Comparison of ENCODE assay signal across 8 cellular contexts in the genomic region with DNA sequence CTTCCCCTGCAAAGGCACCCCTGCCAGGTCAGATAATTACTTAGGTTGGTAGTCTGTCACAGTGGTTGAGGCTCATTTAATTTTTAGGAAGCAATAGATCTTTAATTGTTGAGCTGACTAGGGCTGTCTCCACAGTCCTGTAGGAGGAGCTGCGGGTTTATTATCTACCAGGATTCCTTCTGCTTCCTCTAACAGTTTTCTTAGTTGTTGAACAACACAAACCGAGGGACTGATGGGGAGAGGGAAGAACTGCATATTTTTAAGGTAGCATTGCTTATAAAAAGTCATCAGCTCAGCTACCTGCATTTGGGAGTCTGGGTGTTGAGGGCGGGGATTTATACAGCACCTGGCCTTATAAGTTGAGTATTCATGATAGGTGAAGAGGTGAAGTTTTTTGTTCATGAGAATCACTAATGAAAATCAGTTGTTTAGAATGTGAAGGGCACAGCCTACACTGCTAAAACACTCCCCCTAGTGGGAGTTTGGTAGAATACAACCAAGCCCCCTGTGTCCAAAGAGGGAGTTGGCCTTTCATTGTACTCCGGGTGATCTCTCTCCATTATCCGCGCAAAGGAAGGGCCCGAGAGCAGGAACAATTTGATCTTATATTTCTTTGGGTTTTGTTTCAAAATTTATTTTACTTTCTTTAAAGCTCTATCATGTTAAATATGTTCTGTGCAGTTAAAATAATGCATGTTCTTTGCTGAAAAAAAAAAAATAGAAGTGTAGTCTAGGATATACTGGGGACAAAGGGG.
DNase-seq lines count a peak whose midpoint lies in the region; ATAC-seq and TF ChIP-seq lines count a peak whose summit lies in the region.

No MANE protein-coding gene starts in this region.

- H3K9ac ChIP-seq in HUES6 (ENCODE audit: low read length): peak overlapping the region; percentile 14
- no peak overlapping the region for H3K9ac ChIP-seq in OCI-LY3 (ENCODE audit: low read length)

- no peaks in the 10 kb centered on the region for H3K36me3 Mint-ChIP-seq in activated naive CD4-positive, alpha-beta T cell treated with anti-CD3 and anti-CD28 coated beads, Interleukin-2, amount 50 U/mL, for 24 hours
- H3K36me3 Mint-ChIP-seq in glutamatergic neuron (ENCODE audit: unreplicated experiment): no peaks in the 10 kb centered on the region
- H3K36me3 Mint-ChIP-seq in progenitor cell of endocrine pancreas (ENCODE audit: insufficient read depth): peaks cover 10% of the 10 kb centered on the region

- H4K20me1 ChIP-seq in OCI-LY3 (ENCODE audit: insufficient read depth, low read length): peaks cover 17% of the 10 kb centered on the region; the same call in 1 of the 2 replicates

- no peaks in the 10 kb centered on the region for H3K27me3 ChIP-seq in HUES6 (ENCODE audit: control insufficient read depth, insufficient read depth, low read length)
- H3K27me3 ChIP-seq in OCI-LY3 (ENCODE audit: low read depth, low read length): no peaks in the 10 kb centered on the region

- H3K4me3 ChIP-seq in HUES6 (ENCODE audit: low read depth, low read length) (no peak overlapping the region; the same call in 1 of the 2 replicates), OCI-LY3 (ENCODE audit: low read length) (no peak overlapping the region)

- H3K4me2 ChIP-seq in OCI-LY3 (ENCODE audit: low read length): no peak overlapping the region

- H3K36me3 ChIP-seq in HUES6 (ENCODE audit: control insufficient read depth, insufficient read depth, low read length) (peaks cover 35% of the 10 kb centered on the region), OCI-LY3 (replicated peaks; ENCODE audit: low read depth, low read length) (peaks cover 3% of the 10 kb centered on the region)

- peak overlapping the region; percentile 33 for H3K27ac Mint-ChIP-seq in activated naive CD4-positive, alpha-beta T cell treated with anti-CD3 and anti-CD28 coated beads, Interleukin-2, amount 50 U/mL, for 24 hours
- H3K27ac Mint-ChIP-seq in glutamatergic neuron (ENCODE audit: unreplicated experiment) (no peak overlapping the region), progenitor cell of endocrine pancreas (peak overlapping the region; percentile 46)

- H3K4me1 ChIP-seq in HUES6 (ENCODE audit: control insufficient read depth, insufficient read depth, low read length) (peaks cover 28% of the 10 kb centered on the region), OCI-LY3 (ENCODE audit: low read length) (peaks cover 34% of the 10 kb centered on the region)

- H2AFZ ChIP-seq in OCI-LY3 (ENCODE audit: low read depth, low read length): no peak overlapping the region

- peaks cover 21% of the 10 kb centered on the region for H3K4me1 Mint-ChIP-seq in activated naive CD4-positive, alpha-beta T cell treated with anti-CD3 and anti-CD28 coated beads, Interleukin-2, amount 50 U/mL, for 24 hours
- H3K4me1 Mint-ChIP-seq in glutamatergic neuron (ENCODE audit: low read depth, unreplicated experiment): peaks cover 19% of the 10 kb centered on the region
- H3K4me1 Mint-ChIP-seq in progenitor cell of endocrine pancreas (ENCODE audit: low read depth): peaks cover 40% of the 10 kb centered on the region

- H3K27me3 Mint-ChIP-seq in activated naive CD4-positive, alpha-beta T cell treated with anti-CD3 and anti-CD28 coated beads, Interleukin-2, amount 50 U/mL, for 24 hours: no peaks in the 10 kb centered on the region
- H3K27me3 Mint-ChIP-seq in glutamatergic neuron (ENCODE audit: unreplicated experiment) (no peaks in the 10 kb centered on the region), progenitor cell of endocrine pancreas (no peaks in the 10 kb centered on the region)

- H3K27ac ChIP-seq in HUES6 (ENCODE audit: low read depth, low read length): peak overlapping the region; percentile 77; the same call in 1 of the 2 replicates
- no peak overlapping the region for H3K27ac ChIP-seq in OCI-LY3 (ENCODE audit: low read length)

- no peaks in the 10 kb centered on the region for H3K9me3 ChIP-seq in HUES6 (ENCODE audit: control insufficient read depth, insufficient read depth, low read depth, low read length)
- H3K9me3 ChIP-seq in OCI-LY3 (ENCODE audit: insufficient read depth, low read length): no peaks in the 10 kb centered on the region

- peak; percentile 72 for TF ChIP-seq CTCF in OCI-LY3 (IDR thresholded peaks at IDR 0.05; ENCODE audit: low read depth, low read length)
- peak; percentile 90 for TF ChIP-seq CTCF in glutamatergic neuron (IDR thresholded peaks at IDR 0.05; ENCODE audit: partially characterized antibody, unreplicated experiment)
- peak; percentile 95 for TF ChIP-seq CTCF in progenitor cell of endocrine pancreas (IDR thresholded peaks at IDR 0.05; ENCODE audit: unreplicated experiment)

- no peak for ATAC-seq in HG03108 (IDR thresholded peaks at IDR 0.05; ENCODE audit: unreplicated experiment)

- DNase-seq in NCI-H524 (lab: John Stamatoyannopoulos, UW) (peak; percentile 6 to 64), NCI-H524 treated with DMSO at 0.1 percent for 48 hours (lab: John Stamatoyannopoulos, UW) (no peak), glutamatergic neuron (no peak), progenitor cell of endocrine pancreas (ENCODE audit: low spot score, unreplicated experiment) (peak; percentile 45)

- no peaks in the 10 kb centered on the region for H3K79me2 ChIP-seq in OCI-LY3 (ENCODE audit: low read length)

- no peaks in the 10 kb centered on the region for H3K9me3 Mint-ChIP-seq in activated naive CD4-positive, alpha-beta T cell treated with anti-CD3 and anti-CD28 coated beads, Interleukin-2, amount 50 U/mL, for 24 hours
- no peaks in the 10 kb centered on the region for H3K9me3 Mint-ChIP-seq in glutamatergic neuron (ENCODE audit: unreplicated experiment)
- no peaks in the 10 kb centered on the region for H3K9me3 Mint-ChIP-seq in progenitor cell of endocrine pancreas (ENCODE audit: low read depth)

- no peak overlapping the region for H3K4me3 Mint-ChIP-seq in activated naive CD4-positive, alpha-beta T cell treated with anti-CD3 and anti-CD28 coated beads, Interleukin-2, amount 50 U/mL, for 24 hours
- no peak overlapping the region for H3K4me3 Mint-ChIP-seq in glutamatergic neuron (ENCODE audit: unreplicated experiment)
- H3K4me3 Mint-ChIP-seq in progenitor cell of endocrine pancreas (ENCODE audit: low read depth): peak overlapping the region; percentile 9

Comparison
In these comparisons a context has a peak if more than half of its experiments do, and no peak if none do; other contexts are left out.
1. DNase-seq: peak in NCI-H524 (2 of 2) and progenitor cell of endocrine pancreas (single experiment); none in NCI-H524 treated with DMSO at 0.1 percent for 48 hours (single experiment) and glutamatergic neuron (single experiment).
2. Peak in every context shown above with its lines, with median percentiles within 50 percentile points of each other: CTCF ChIP-seq.